In genomic region chr1:95982706-95983105, GRCh38 we compare ENCODE assay signal across 16 cellular contexts.
DNase-seq lines count a peak whose midpoint lies in the region; ATAC-seq and TF ChIP-seq lines count a peak whose summit lies in the region.
"Had no signal": no experiment of that assay in that cellular context is flagged by ENCODE, and none has a peak within 500 bp of the region (broad histone marks: within the 10 kb centered on the region; RNA-seq: fewer than 3 reads in every experiment).

No MANE protein-coding gene starts in this region.

- no peak overlapping the region for H3K4me3 ChIP-seq in epithelial cell of esophagus (ENCODE audit: low read length)
- H3K4me3 ChIP-seq: A549, BLaER1, K562 had no signal

- H3K4me1 Mint-ChIP-seq in nephron progenitor cell, result peaks cover 19% of the 10 kb centered on the region
- H3K4me1 Mint-ChIP-seq: CD14-positive monocyte; CD4-positive, alpha-beta memory T cell had no signal

- H3K27me3 Mint-ChIP-seq in nephron progenitor cell (ENCODE audit: low read depth, poor library complexity), result no peaks in the 10 kb centered on the region
- H3K27me3 Mint-ChIP-seq: CD4-positive, alpha-beta memory T cell had no signal

- no peaks in the 10 kb centered on the region for H3K9me3 Mint-ChIP-seq in nephron progenitor cell
- H3K9me3 Mint-ChIP-seq: H9 had no signal

- TF ChIP-seq CTCF in epithelial cell of esophagus (IDR thresholded peaks at IDR 0.05; ENCODE audit: insufficient read depth, low read depth, low read length, missing control alignments) (no peak), nephron progenitor cell (IDR thresholded peaks at IDR 0.05) (no peak)

- ATAC-seq in HG03520 (IDR thresholded peaks at IDR 0.05; ENCODE audit: unreplicated experiment), result no peak
- ATAC-seq: A549, K562 had no signal

- no peaks in the 10 kb centered on the region for H3K36me3 Mint-ChIP-seq in nephron progenitor cell (ENCODE audit: low read depth)
- H3K36me3 Mint-ChIP-seq: CD14-positive monocyte; CD4-positive, alpha-beta memory T cell had no signal

- peak overlapping the region; percentile 12 for H3K27ac Mint-ChIP-seq in nephron progenitor cell
- H3K27ac Mint-ChIP-seq: CD14-positive monocyte; CD4-positive, alpha-beta memory T cell had no signal

- DNase-seq in DMS53 (lab: John Stamatoyannopoulos, UW), result peak; percentile 44
- no peak for DNase-seq in DMS53 treated with DMSO at 0.1 percent for 48 hours (lab: John Stamatoyannopoulos, UW; ENCODE audit: unreplicated experiment)
- DNase-seq in epithelial cell of esophagus (ENCODE audit: low read depth), result peak; percentile 10
- no peak for DNase-seq in nephron progenitor cell
- DNase-seq in DMS 273 (lab: John Stamatoyannopoulos, UW; ENCODE audit: unreplicated experiment), result no peak
- no peak for DNase-seq in SHP77 (lab: John Stamatoyannopoulos, UW)
- DNase-seq: CD4-positive, alpha-beta memory T cell; DMS79 treated with DMSO at 0.1 percent for 48 hours; GF-D8; H9; IMR-90 had no signal

- H3K4me3 Mint-ChIP-seq in nephron progenitor cell, result no peak overlapping the region
- H3K4me3 Mint-ChIP-seq: CD14-positive monocyte; CD4-positive, alpha-beta memory T cell; H9 had no signal

Comparison
In these comparisons a context has a peak if more than half of its experiments do, and no peak if none do; other contexts are left out.
1. DNase-seq: peak in DMS53 (single experiment) and epithelial cell of esophagus (single experiment); none in DMS53 treated with DMSO at 0.1 percent for 48 hours (single experiment), nephron progenitor cell (single experiment), DMS 273 (single experiment) and SHP77 (0 of 2).